In the genomic region with DNA sequence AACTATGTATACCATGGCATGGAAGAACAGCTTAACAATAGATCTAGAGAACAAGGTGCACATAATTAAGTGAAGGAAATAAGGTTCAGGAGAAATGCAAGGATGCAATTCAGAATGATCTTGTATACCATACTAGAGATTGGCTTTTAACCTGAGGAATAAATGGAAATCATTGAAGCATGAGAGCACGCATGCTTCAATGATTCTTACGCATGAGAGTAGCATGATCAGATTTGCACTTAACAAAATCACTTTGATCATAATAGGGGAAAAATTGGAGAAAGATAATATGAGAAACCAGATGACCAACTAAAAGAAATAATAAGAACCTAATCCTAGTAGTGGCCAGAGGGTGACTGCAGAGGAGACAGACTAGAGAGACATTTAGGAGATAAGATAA, we compare ENCODE assay signal across 14 cellular contexts.
DNase-seq lines count a peak whose midpoint lies in the region; ATAC-seq and TF ChIP-seq lines count a peak whose summit lies in the region.
"Had no signal": no experiment of that assay in that cellular context is flagged by ENCODE, and none has a peak within 500 bp of the region (broad histone marks: within the 10 kb centered on the region; RNA-seq: fewer than 3 reads in every experiment).

No MANE protein-coding gene starts in this region.

- H3K27me3 Mint-ChIP-seq in T-helper 17 cell: no peaks in the 10 kb centered on the region
- H3K27me3 Mint-ChIP-seq: B cell had no signal

- H3K9me3 ChIP-seq in BLaER1: no peaks in the 10 kb centered on the region
- no peaks in the 10 kb centered on the region for H3K9me3 ChIP-seq in T-helper 17 cell (ENCODE audit: control insufficient read depth, low read length, poor library complexity, severe bottlenecking)
- no peaks in the 10 kb centered on the region for H3K9me3 ChIP-seq in heart right ventricle

- H3K4me1 Mint-ChIP-seq in T-helper 17 cell: no peaks in the 10 kb centered on the region
- H3K4me1 Mint-ChIP-seq: B cell, CD14-positive monocyte, H9 had no signal

- no peak for DNase-seq in fibroblast of pulmonary artery (ENCODE audit: low read depth)
- DNase-seq in retina: peak; percentile 27
- no peak for DNase-seq in NCI-H187 treated with DMSO at 0.1 percent for 48 hours (lab: John Stamatoyannopoulos, UW)
- DNase-seq in T-helper 17 cell: no peak
- no peak for DNase-seq in heart right ventricle
- DNase-seq: CD8-positive, alpha-beta T cell; COR-L47; GOT3; H9 had no signal

- H3K4me3 ChIP-seq in BLaER1 (no peak overlapping the region), fibroblast of pulmonary artery (replicated peaks; ENCODE audit: low read depth, low read length) (peak overlapping the region; percentile 22), heart right ventricle (no peak overlapping the region)
- H3K4me3 ChIP-seq: K562 had no signal

- H3K36me3 ChIP-seq in BLaER1 (no peaks in the 10 kb centered on the region), heart right ventricle (no peaks in the 10 kb centered on the region)

- intact Hi-C loops in heart right ventricle (cut with DNase I): no loop called here

- H3K27me3 ChIP-seq in BLaER1 (no peaks in the 10 kb centered on the region), heart right ventricle (no peaks in the 10 kb centered on the region)

- no peak overlapping the region for H3K27ac ChIP-seq in BLaER1
- no peak overlapping the region for H3K27ac ChIP-seq in heart right ventricle

- H3K4me2 ChIP-seq in BLaER1: peak overlapping the region; percentile 31; the same call in 1 of the 2 replicates

- H3K4me3 Mint-ChIP-seq in T-helper 17 cell: no peak overlapping the region
- H3K4me3 Mint-ChIP-seq: B cell; CD14-positive monocyte; CD8-positive, alpha-beta T cell; H9 had no signal

- TF ChIP-seq EP300 in Ishikawa (IDR thresholded peaks at IDR 0.05; ENCODE audit: borderline replicate concordance): peak; percentile 75

- H3K9ac ChIP-seq in BLaER1: no peak overlapping the region

- 88 to 96% methylated on average over 2 of the region's 2 CpGs for WGBS in heart right ventricle, 2 donors

- TF ChIP-seq CTCF in fibroblast of pulmonary artery (IDR thresholded peaks at IDR 0.05; ENCODE audit: low read length, missing control alignments) (no peak), heart right ventricle (IDR thresholded peaks at IDR 0.05) (no peak)

- ATAC-seq in T-helper 17 cell (no peak), heart right ventricle (no peak)
- ATAC-seq: CD8-positive, alpha-beta T cell; K562 had no signal

- no peaks in the 10 kb centered on the region for H4K20me1 ChIP-seq in BLaER1

- TF ChIP-seq RAD21 in Ishikawa (IDR thresholded peaks at IDR 0.05; ENCODE audit: low read depth): no peak

- no peak overlapping the region for H3K27ac Mint-ChIP-seq in T-helper 17 cell
- H3K27ac Mint-ChIP-seq: B cell; CD14-positive monocyte; CD8-positive, alpha-beta T cell; H9 had no signal

- H3K4me1 ChIP-seq in BLaER1 (peaks cover 14% of the 10 kb centered on the region), heart right ventricle (no peaks in the 10 kb centered on the region)

- no peaks in the 10 kb centered on the region for H3K36me3 Mint-ChIP-seq in T-helper 17 cell (ENCODE audit: low read depth)
- H3K36me3 Mint-ChIP-seq: CD14-positive monocyte; CD8-positive, alpha-beta T cell had no signal

TF ChIP-seq in Ishikawa, 13 proteins besides CTCF, POLR2A, EP300 and RAD21:
- TF ChIP-seq ZBTB7A (IDR thresholded peaks at IDR 0.05; ENCODE audit: low read depth): no peak
- no peak for TF ChIP-seq TAF1 (IDR thresholded peaks at IDR 0.05; ENCODE audit: low read depth)
- TF ChIP-seq TCF12 (IDR thresholded peaks at IDR 0.05; ENCODE audit: low read depth): peak; percentile 53; the same call in 1 of the 2 replicates
- peak; percentile 53 for TF ChIP-seq TEAD4 (IDR thresholded peaks at IDR 0.05)
- TF ChIP-seq FOXM1 (IDR thresholded peaks at IDR 0.05; ENCODE audit: borderline replicate concordance, low read depth): peak; percentile 62; the same call in 1 of the 2 replicates
- TF ChIP-seq CREB1 (IDR thresholded peaks at IDR 0.05; ENCODE audit: low read depth): no peak
- no peak for TF ChIP-seq CEBPB (IDR thresholded peaks at IDR 0.05)
TF ChIP-seq in Ishikawa: peak in this region for 3.
